ENCODE assay signal across 8 cellular contexts in genomic region chr15:69593981-69594966, GRCh38.
DNase-seq lines count a peak whose midpoint lies in the region; ATAC-seq and TF ChIP-seq lines count a peak whose summit lies in the region.

No MANE protein-coding gene starts in this region.

- 19 to 24% (median 21%) methylated on average over 24 of the region's 24 CpGs for WGBS in ovary, 3 donors

- H3K36me3 ChIP-seq in endocrine pancreas (ENCODE audit: control insufficient read depth, insufficient read depth, low read length) (no peaks in the 10 kb centered on the region), ovary (no peaks in the 10 kb centered on the region)

- H3K4me1 ChIP-seq in endocrine pancreas (ENCODE audit: control insufficient read depth, insufficient read depth, low read length) (peaks cover 10% of the 10 kb centered on the region), ovary (ENCODE audit: insufficient read depth) (peaks cover 10% of the 10 kb centered on the region)

- H3K27me3 ChIP-seq in endocrine pancreas (ENCODE audit: control insufficient read depth, insufficient read depth, low read length) (no peaks in the 10 kb centered on the region), ovary (no peaks in the 10 kb centered on the region)

- TF ChIP-seq EP300 in ovary (IDR thresholded peaks at IDR 0.05) = no peak

- intact Hi-C loops in ovary (cut with DNase I) = no loop called here
- intact Hi-C loops in activated CD4-positive, alpha-beta memory T cell treated with anti-CD3 and anti-CD28 coated beads for 36 hours (cut with micrococcal nuclease) = no loop called here

- no peaks in the 10 kb centered on the region for H3K4me1 Mint-ChIP-seq in activated CD4-positive, alpha-beta memory T cell treated with anti-CD3 and anti-CD28 coated beads for 36 hours (ENCODE audit: low read depth)

- no peak overlapping the region for H3K27ac Mint-ChIP-seq in activated CD4-positive, alpha-beta memory T cell treated with anti-CD3 and anti-CD28 coated beads for 36 hours

- no peak overlapping the region for H3K27ac ChIP-seq in ovary

- peak; percentile 28 for DNase-seq in G401 (ENCODE audit: low spot score)
- peak; percentile 11 to 52 for DNase-seq in NCI-H446 (lab: John Stamatoyannopoulos, UW)
- peak in 3 of 5 donors; percentile 26 to 65 (median 26) for DNase-seq in ovary
- DNase-seq in occipital lobe (lab: John Stamatoyannopoulos, UW) = no peak
- DNase-seq in T-helper 9 cell = no peak
- no peak for DNase-seq in activated CD4-positive, alpha-beta memory T cell treated with anti-CD3 and anti-CD28 coated beads for 36 hours

- H3K9me3 Mint-ChIP-seq in activated CD4-positive, alpha-beta memory T cell treated with anti-CD3 and anti-CD28 coated beads for 36 hours = no peaks in the 10 kb centered on the region

- no peak for ATAC-seq in HG03354 (IDR thresholded peaks at IDR 0.05; ENCODE audit: poor library complexity, severe bottlenecking, unreplicated experiment)

- H3K9me3 ChIP-seq in endocrine pancreas (ENCODE audit: control insufficient read depth, low read length) (no peaks in the 10 kb centered on the region), ovary (no peaks in the 10 kb centered on the region)

- POLR2A ChIA-PET in activated CD4-positive, alpha-beta memory T cell treated with anti-CD3 and anti-CD28 coated beads for 36 hours (lab: Charles Lee) = no interaction called here

- in situ Hi-C loops in G401 (cut with HindIII; ENCODE audit: low sequenced_read_pairs) = no loop called here

- H3K9ac ChIP-seq in endocrine pancreas (ENCODE audit: control insufficient read depth, insufficient read depth, low read length) = no peak overlapping the region

- no peak for TF ChIP-seq POLR2A in ovary (IDR thresholded peaks at IDR 0.05)

- no peaks in the 10 kb centered on the region for H3K36me3 Mint-ChIP-seq in activated CD4-positive, alpha-beta memory T cell treated with anti-CD3 and anti-CD28 coated beads for 36 hours

- no peak overlapping the region for H3K4me3 Mint-ChIP-seq in activated CD4-positive, alpha-beta memory T cell treated with anti-CD3 and anti-CD28 coated beads for 36 hours

- H3K27me3 Mint-ChIP-seq in activated CD4-positive, alpha-beta memory T cell treated with anti-CD3 and anti-CD28 coated beads for 36 hours = peaks cover 4% of the 10 kb centered on the region

- H3K4me3 ChIP-seq in endocrine pancreas (ENCODE audit: control insufficient read depth, insufficient read depth, low read length) = peak overlapping the region; percentile 9
- H3K4me3 ChIP-seq in ovary = no peak overlapping the region

- CTCF ChIA-PET in activated CD4-positive, alpha-beta memory T cell treated with anti-CD3 and anti-CD28 coated beads for 36 hours (lab: Charles Lee) = no interaction called here

- TF ChIP-seq CTCF in ovary (IDR thresholded peaks at IDR 0.05) = no peak

Comparison
In these comparisons a context has a peak if more than half of its experiments do, and no peak if none do; other contexts are left out.
1. DNase-seq: peak in G401 (single experiment), NCI-H446 (2 of 2) and ovary (3 of 5); none in occipital lobe (single experiment), T-helper 9 cell (single experiment) and activated CD4-positive, alpha-beta memory T cell treated with anti-CD3 and anti-CD28 coated beads for 36 hours (single experiment).